In the genomic region with DNA sequence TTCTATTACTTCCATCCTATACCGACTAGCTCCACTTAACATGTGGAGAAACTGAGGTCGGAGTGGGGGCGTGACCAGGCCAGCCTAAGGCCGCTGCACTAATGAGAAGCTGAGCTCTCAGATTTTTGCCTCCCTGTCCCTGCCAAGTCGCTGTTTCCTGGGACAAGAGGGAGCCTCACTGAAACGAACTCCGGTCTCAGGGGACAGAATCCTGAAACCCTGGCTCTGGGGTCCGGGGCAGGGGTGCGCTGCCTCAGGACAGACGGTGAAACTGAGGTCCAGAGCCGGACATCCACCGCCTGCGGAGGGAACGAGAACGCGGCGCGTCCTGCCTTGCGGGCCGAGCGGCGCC, we compare ENCODE assay signal across 9 cellular contexts. TPM values are rescaled to one million over a fixed set of nuclear protein-coding genes. Genes with fewer than 3 reads are reported as not detected.
A peak's percentile ranks its signal among the peaks of the same experiment; 100 is the strongest.
DNase-seq lines count a peak whose midpoint lies in the region; ATAC-seq and TF ChIP-seq lines count a peak whose summit lies in the region.
"Had no signal": no experiment of that assay in that cellular context is flagged by ENCODE, and none has a peak within 500 bp of the region (broad histone marks: within the 10 kb centered on the region; RNA-seq: fewer than 3 reads in every experiment).

No MANE protein-coding gene starts in this region.

- dilution Hi-C loops in mammary epithelial cell (cut with HindIII; ENCODE audit: low sequenced_read_pairs), result no loop called here

- no peaks in the 10 kb centered on the region for H4K20me1 ChIP-seq in mammary epithelial cell (ENCODE audit: insufficient read depth, low read length)

- H3K79me2 ChIP-seq in mammary epithelial cell (ENCODE audit: insufficient read depth, low read length), result no peaks in the 10 kb centered on the region

- no peak for TF ChIP-seq POLR2A in right lobe of liver (IDR thresholded peaks at IDR 0.05)

- H3K9ac ChIP-seq in mammary epithelial cell (ENCODE audit: insufficient read depth, low read length), result no peak overlapping the region

- intact Hi-C loops in mammary epithelial cell (cut with micrococcal nuclease) (no loop called here), right lobe of liver (cut with DNase I) (no loop called here)

- ATAC-seq in right lobe of liver, result peak in 3 of 4 donors; percentile 10 to 21 (median 19)
- ATAC-seq in activated CD4-positive, CD25-positive, alpha-beta regulatory T cell treated with anti-CD3 and anti-CD28 coated beads, Interleukin-2, amount 50 U/mL, for 24 hours, result no peak
- ATAC-seq: A549 had no signal

- CTCF ChIA-PET in mammary epithelial cell (lab: Charles Lee; ENCODE audit: low non-redundant PET), result no interaction called here

- H2AFZ ChIP-seq in mammary epithelial cell (ENCODE audit: low read depth, low read length), result peak overlapping the region; percentile 94

- in situ Hi-C loops in mammary epithelial cell (cut with MboI; ENCODE audit: low sequenced_read_pairs in 2 of 2), result no loop called here

- peak overlapping the region; percentile 90 for H3K4me2 ChIP-seq in mammary epithelial cell (ENCODE audit: insufficient read depth, low read depth, low read length)
- H3K4me2 ChIP-seq: A549 had no signal

- TF ChIP-seq CTCF in mammary epithelial cell (conservative IDR thresholded peaks at IDR 0.05 in 1 of 2, IDR thresholded peaks at IDR 0.05 in 1 of 2; ENCODE audit: extremely low read depth in 1 of 2, insufficient read depth in 1 of 2, low read depth in 1 of 2, low read length in 2 of 2) (no peak), right lobe of liver (IDR thresholded peaks at IDR 0.05) (no peak)

- peaks cover 10% of the 10 kb centered on the region for H3K4me1 ChIP-seq in mammary epithelial cell (ENCODE audit: insufficient read depth, low read length)
- H3K4me1 ChIP-seq in right lobe of liver, result peaks cover 0 to 4% (median 0%) of the 10 kb centered on the region in 4 donors
- H3K4me1 ChIP-seq in thymus (ENCODE audit: control insufficient read depth, insufficient read depth, low read length), result peaks cover 14% of the 10 kb centered on the region
- H3K4me1 ChIP-seq: A549 had no signal

- H3K36me3 ChIP-seq in mammary epithelial cell (ENCODE audit: insufficient read depth, low read length), result no peaks in the 10 kb centered on the region
- no peaks in the 10 kb centered on the region for H3K36me3 ChIP-seq in right lobe of liver
- H3K36me3 ChIP-seq in thymus (ENCODE audit: control insufficient read depth, insufficient read depth), result peaks cover 4% of the 10 kb centered on the region

- H3K4me3 ChIP-seq in mammary epithelial cell (replicated peaks in 1 of 3; ENCODE audit: insufficient read depth in 1 of 3, low read depth in 2 of 3, low read length in 3 of 3) (peak overlapping the region in 2 of 3 experiments; percentile 23 to 35), right lobe of liver (peak overlapping the region; percentile 48 to 60 (median 51)), thymus (ENCODE audit: low read length) (peak overlapping the region; percentile 71)
- H3K4me3 ChIP-seq: A549 had no signal

- no peaks in the 10 kb centered on the region for H3K27me3 ChIP-seq in mammary epithelial cell (ENCODE audit: insufficient read depth, low read length)
- H3K27me3 ChIP-seq in right lobe of liver, result no peaks in the 10 kb centered on the region
- no peaks in the 10 kb centered on the region for H3K27me3 ChIP-seq in thymus (ENCODE audit: control insufficient read depth, insufficient read depth)

- peak; percentile 55 for DNase-seq in NCI-H1105 treated with DMSO at 0.1 percent for 48 hours (lab: John Stamatoyannopoulos, UW)
- no peak for DNase-seq in NCI-H1105 (lab: John Stamatoyannopoulos, UW)
- DNase-seq in mammary epithelial cell, result no peak
- no peak for DNase-seq in right lobe of liver
- DNase-seq in activated effector memory CD4-positive, alpha-beta T cell treated with anti-CD3 and anti-CD28 coated beads, Interleukin-2, amount 50 U/mL, for 16 hours, result no peak
- DNase-seq in COLO668 (lab: John Stamatoyannopoulos, UW; ENCODE audit: unreplicated experiment), result no peak

- BruUV-seq in mammary epithelial cell (replicated peaks; lab: Mats Ljungman, UMichigan), result no TSS peak

- 20% methylated on average over 7 of the region's 22 CpGs for WGBS in mammary epithelial cell (ENCODE audit: low coverage, missing lambda C conversion rate)
- WGBS in right lobe of liver (ENCODE audit: insufficient coverage, low coverage, low lambda C conversion rate, missing lambda C conversion rate), result 60% methylated on average over 7 of the region's 22 CpGs
- 7% methylated on average over 22 of the region's 22 CpGs for WGBS in thymus

- H3K27ac ChIP-seq in mammary epithelial cell (ENCODE audit: insufficient read depth, low read depth, low read length) (no peak overlapping the region), right lobe of liver (peak overlapping the region; percentile 0 to 47 (median 28)), thymus (ENCODE audit: low read depth) (peak overlapping the region; percentile 9)
- H3K27ac ChIP-seq: A549 had no signal

- H3K9me3 ChIP-seq in mammary epithelial cell (replicated peaks; ENCODE audit: insufficient read depth, low read length), result no peaks in the 10 kb centered on the region
- H3K9me3 ChIP-seq in right lobe of liver, result no peaks in the 10 kb centered on the region
- no peaks in the 10 kb centered on the region for H3K9me3 ChIP-seq in thymus (ENCODE audit: control insufficient read depth)
- H3K9me3 ChIP-seq: A549 had no signal

RNA-seq across cellular contexts. Expression of gene GPX7, which starts 0.2 kb away (rescaled TPM):
- total RNA-seq in mammary epithelial cell (10 to 100 TPM in 1 of 2 donors, 1 to 10 TPM in 1; 1.5 to 23.5 TPM), right lobe of liver (1 to 10 TPM; 1.6 to 4.3 (median 2.7) TPM)
- polyA plus RNA-seq in mammary epithelial cell (1.9 TPM), thymus (22.2 TPM)
- 0.78 TPM for polyA minus RNA-seq in mammary epithelial cell
- polyA plus RNA-seq: A549 had no signal

RNA-seq across cellular contexts. Expression of gene SHISAL2A, which starts 31.0 kb away (rescaled TPM):
- total RNA-seq in mammary epithelial cell (under 1 TPM; under 0.01 to 0.31 TPM), right lobe of liver (not detected)
- polyA plus RNA-seq in mammary epithelial cell (not detected), thymus (2.6 TPM)
- polyA minus RNA-seq in mammary epithelial cell, result not detected
- polyA plus RNA-seq: A549 had no signal

RNA-seq across cellular contexts. Expression of gene TUT4, which starts 49.1 kb away (rescaled TPM):
- 10 to 100 TPM; 30.5 to 47.9 TPM for total RNA-seq in mammary epithelial cell
- polyA plus RNA-seq in mammary epithelial cell, result 28.3 TPM
- 90.3 TPM for polyA minus RNA-seq in mammary epithelial cell
- 10 to 100 TPM; 16.1 to 33.0 (median 22.8) TPM for total RNA-seq in right lobe of liver
- polyA plus RNA-seq in thymus, result 91.7 TPM

Comparison
In these comparisons a context has a peak if more than half of its experiments do, and no peak if none do; other contexts are left out.
1. ATAC-seq: peak in right lobe of liver (3 of 4); none in activated CD4-positive, CD25-positive, alpha-beta regulatory T cell treated with anti-CD3 and anti-CD28 coated beads, Interleukin-2, amount 50 U/mL, for 24 hours (0 of 2).
2. Peak in every context shown above with its lines, with median percentiles within 50 percentile points of each other: H3K4me3 ChIP-seq.